ENCODE assay signal across 13 cellular contexts in the genomic region with DNA sequence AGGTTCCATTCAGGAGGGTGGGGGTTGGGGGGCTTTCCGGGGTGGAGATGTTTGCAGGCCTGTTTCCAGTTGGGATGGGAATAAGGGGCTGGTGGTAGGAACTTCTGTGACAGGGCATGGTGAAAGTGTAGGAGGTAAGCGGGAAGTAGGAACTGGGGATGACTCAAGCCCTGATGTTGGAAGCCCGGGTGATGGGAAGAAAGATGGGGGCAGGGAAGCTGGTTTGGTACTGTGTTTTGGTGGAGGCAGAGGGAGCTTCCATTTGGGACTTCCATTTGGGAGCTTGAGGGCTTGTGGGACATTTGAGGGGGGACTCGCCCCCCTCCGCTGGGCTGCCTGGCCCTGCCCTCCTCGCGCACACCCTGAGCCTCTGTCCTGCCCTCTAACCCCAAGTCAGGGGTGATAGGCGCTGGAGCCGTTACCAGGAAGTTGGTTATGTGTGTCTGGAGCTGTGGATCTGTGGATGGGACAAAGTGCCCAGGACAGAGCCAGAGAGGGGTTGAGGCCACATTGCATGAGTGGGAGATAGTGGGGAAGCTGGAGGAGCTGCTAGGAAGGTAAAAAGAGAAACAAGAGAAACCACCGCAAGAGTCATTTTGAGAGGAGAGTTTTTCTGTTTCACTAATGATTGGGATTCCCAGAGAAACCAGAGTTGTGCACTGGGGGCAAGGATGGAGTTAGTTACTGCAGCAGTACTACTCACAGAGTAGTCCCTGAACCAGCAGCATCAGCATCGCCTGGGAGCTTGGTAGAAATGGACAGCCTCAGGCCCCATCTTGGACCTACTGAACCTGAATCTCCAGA. TPM values are rescaled to one million over a fixed set of nuclear protein-coding genes. Genes with fewer than 3 reads are reported as not detected.
DNase-seq lines count a peak whose midpoint lies in the region; ATAC-seq and TF ChIP-seq lines count a peak whose summit lies in the region.
"Had no signal": no experiment of that assay in that cellular context is flagged by ENCODE, and none has a peak within 500 bp of the region (broad histone marks: within the 10 kb centered on the region; RNA-seq: fewer than 3 reads in every experiment).

No MANE protein-coding gene starts in this region.

- H3K79me1 ChIP-seq in neuronal stem cell (ENCODE audit: low read depth, low read length), result no peaks in the 10 kb centered on the region

- intact Hi-C loops in ascending aorta (cut with DNase I), result no loop called here

- DNase-seq in activated naive CD4-positive, alpha-beta T cell treated with Interleukin-2 at 50 U/mL for 16 hours, result peak; percentile 50
- no peak for DNase-seq in activated naive CD4-positive, alpha-beta T cell treated with anti-CD3 and anti-CD28 coated beads, Interleukin-2, amount 50 U/mL, for 16 hours
- DNase-seq in activated T-cell treated with anti-CD3 and anti-CD28 coated beads, Interleukin-2, amount 50 U/mL, for 72 hours, result peak; percentile 60 to 64
- no peak for DNase-seq in neuronal stem cell (ENCODE audit: low spot score)
- DNase-seq in ascending aorta (ENCODE audit: low spot score in 2 of 2), result no peak
- no peak for DNase-seq in effector CD8-positive, alpha-beta T cell (lab: John Stamatoyannopoulos, UW)
- DNase-seq: GOT3, kidney glomerular epithelial cell, NCI-H146 had no signal

- no peak overlapping the region for H3K23ac ChIP-seq in neuronal stem cell (ENCODE audit: low read depth, low read length, poor library complexity)

- H3K4me3 Mint-ChIP-seq in activated T-cell treated with anti-CD3 and anti-CD28 coated beads, Interleukin-2, amount 50 U/mL, for 72 hours, result peak overlapping the region; percentile 80 to 86

- H3K27ac ChIP-seq in neuronal stem cell (replicated peaks; ENCODE audit: low read length) (no peak overlapping the region), ascending aorta (no peak overlapping the region)
- H3K27ac ChIP-seq: psoas muscle had no signal

- H3K27me3 ChIP-seq in neuronal stem cell (ENCODE audit: control insufficient read depth in 3 of 3, insufficient read depth in 3 of 3, low read depth in 1 of 3, low read length in 3 of 3) (peaks cover 0 to 28% (median 0%) of the 10 kb centered on the region in 3 experiments), ascending aorta (no peaks in the 10 kb centered on the region)

- WGBS in neuronal stem cell (ENCODE audit: extremely low coverage in 2 of 2, insufficient read length in 2 of 2, insufficient replicate concordance in 1 of 2), 2 donors, result no CpG with 5 or more reads among the region's 11 CpGs

- no peaks in the 10 kb centered on the region for H3K9me3 Mint-ChIP-seq in activated T-cell treated with anti-CD3 and anti-CD28 coated beads, Interleukin-2, amount 50 U/mL, for 72 hours

- no peak for TF ChIP-seq CTCF in ascending aorta (IDR thresholded peaks at IDR 0.05)

- peak overlapping the region; percentile 90 for H2BK15ac ChIP-seq in neuronal stem cell (ENCODE audit: low read length)

- peaks cover 0 to 2% of the 10 kb centered on the region in 2 donors for H3K9me3 ChIP-seq in neuronal stem cell (replicated peaks in 1 of 2; ENCODE audit: control insufficient read depth in 2 of 2, insufficient read depth in 1 of 2, low read depth in 1 of 2, low read length in 2 of 2)
- no peaks in the 10 kb centered on the region for H3K9me3 ChIP-seq in ascending aorta
- H3K9me3 ChIP-seq: psoas muscle had no signal

- ATAC-seq in GM21825 (IDR thresholded peaks at IDR 0.05; ENCODE audit: unreplicated experiment), result peak; percentile 31
- peak; percentile 69 to 75 for ATAC-seq in activated T-cell treated with anti-CD3 and anti-CD28 coated beads, Interleukin-2, amount 50 U/mL, for 72 hours (replicated peaks in 1 of 2)
- ATAC-seq in GM18907 (IDR thresholded peaks at IDR 0.05; ENCODE audit: unreplicated experiment), result no peak
- ATAC-seq: psoas muscle had no signal

- H3K4me3 ChIP-seq in neuronal stem cell (ENCODE audit: low read length in 2 of 2) (no peak overlapping the region), ascending aorta (no peak overlapping the region)

- no peak overlapping the region for H2BK120ac ChIP-seq in neuronal stem cell (ENCODE audit: low read depth, low read length)

- peak overlapping the region; percentile 85 for H3K27ac Mint-ChIP-seq in activated T-cell treated with anti-CD3 and anti-CD28 coated beads, Interleukin-2, amount 50 U/mL, for 72 hours

- no peak overlapping the region for H4K8ac ChIP-seq in neuronal stem cell (ENCODE audit: low read depth, low read length)

- peak overlapping the region; percentile 64 for H2BK12ac ChIP-seq in neuronal stem cell (ENCODE audit: low read length)

- H3K18ac ChIP-seq in neuronal stem cell (ENCODE audit: low read length), result peak overlapping the region; percentile 32

- H2AFZ ChIP-seq in neuronal stem cell (ENCODE audit: low read length), result no peak overlapping the region

- H3K9ac ChIP-seq in neuronal stem cell (ENCODE audit: low read depth, low read length, poor library complexity), result no peak overlapping the region

- H3K14ac ChIP-seq in neuronal stem cell (ENCODE audit: low read length), result no peak overlapping the region

- no peak overlapping the region for H4K91ac ChIP-seq in neuronal stem cell (ENCODE audit: low read depth, low read length, poor library complexity)

- H3K36me3 ChIP-seq in neuronal stem cell (replicated peaks in 1 of 2; ENCODE audit: control insufficient read depth in 2 of 2, insufficient read depth in 2 of 2, low read length in 2 of 2), result no peaks in the 10 kb centered on the region
- H3K36me3 ChIP-seq in ascending aorta, result no peaks in the 10 kb centered on the region

- H3K4me1 Mint-ChIP-seq in activated T-cell treated with anti-CD3 and anti-CD28 coated beads, Interleukin-2, amount 50 U/mL, for 72 hours (ENCODE audit: low read depth), result peaks cover 84% of the 10 kb centered on the region

- no peaks in the 10 kb centered on the region for H3K27me3 Mint-ChIP-seq in activated T-cell treated with anti-CD3 and anti-CD28 coated beads, Interleukin-2, amount 50 U/mL, for 72 hours (ENCODE audit: low read depth)

- H3K4me2 ChIP-seq in neuronal stem cell (ENCODE audit: insufficient read depth, low read length, poor library complexity, severe bottlenecking), result no peak overlapping the region

- H3K4me1 ChIP-seq in neuronal stem cell (ENCODE audit: control insufficient read depth in 2 of 2, insufficient read depth in 1 of 2, low read depth in 1 of 2, low read length in 2 of 2) (peaks cover 18 to 31% of the 10 kb centered on the region in 2 donors), ascending aorta (peaks cover 7 to 18% of the 10 kb centered on the region in 2 donors)

- peak overlapping the region; percentile 64 for H2AK5ac ChIP-seq in neuronal stem cell (ENCODE audit: low read depth, low read length)

- no peak overlapping the region for H3K4ac ChIP-seq in neuronal stem cell (ENCODE audit: low read length)

- no peak overlapping the region for H2BK5ac ChIP-seq in neuronal stem cell (ENCODE audit: low read length)

- H3K36me3 Mint-ChIP-seq in activated T-cell treated with anti-CD3 and anti-CD28 coated beads, Interleukin-2, amount 50 U/mL, for 72 hours (ENCODE audit: insufficient read depth in 2 of 2), result peaks cover 6 to 8% of the 10 kb centered on the region in 2 donors

RNA-seq across cellular contexts. Expression of a gene that starts 6.6 kb away (rescaled TPM):
- 10 to 100 TPM; 41.3 to 50.8 TPM for total RNA-seq in activated T-cell treated with anti-CD3 and anti-CD28 coated beads, Interleukin-2, amount 50 U/mL, for 72 hours
- 26.4 TPM for polyA plus RNA-seq in neuronal stem cell (2013, experiment 1 of 2)
- polyA plus RNA-seq in neuronal stem cell (2013, experiment 2 of 2), result 20.9 TPM
- total RNA-seq in ascending aorta, result 4.5 TPM

RNA-seq across cellular contexts. Expression of a gene that starts 12.9 kb away (rescaled TPM):
- total RNA-seq in activated T-cell treated with anti-CD3 and anti-CD28 coated beads, Interleukin-2, amount 50 U/mL, for 72 hours, result 100 to 1,000 TPM; 115 to 124 TPM
- 131 TPM for polyA plus RNA-seq in neuronal stem cell (2013, experiment 1 of 2)
- polyA plus RNA-seq in neuronal stem cell (2013, experiment 2 of 2), result 132 TPM
- total RNA-seq in ascending aorta, result 229 TPM

RNA-seq across cellular contexts. Expression of a gene that starts 19.9 kb away (rescaled TPM):
- under 1 TPM; 0.19 to 0.21 TPM for total RNA-seq in activated T-cell treated with anti-CD3 and anti-CD28 coated beads, Interleukin-2, amount 50 U/mL, for 72 hours
- not detected for polyA plus RNA-seq in neuronal stem cell (2013, experiment 1 of 2)
- polyA plus RNA-seq in neuronal stem cell (2013, experiment 2 of 2), result not detected
- total RNA-seq in ascending aorta, result not detected
- total RNA-seq: psoas muscle had no signal
- polyA plus RNA-seq: AG04450, psoas muscle had no signal

RNA-seq across cellular contexts. Expression of a gene that starts 36.1 kb away (rescaled TPM):
- not detected for total RNA-seq in activated T-cell treated with anti-CD3 and anti-CD28 coated beads, Interleukin-2, amount 50 U/mL, for 72 hours
- not detected for polyA plus RNA-seq in neuronal stem cell (2013, experiment 1 of 2)
- polyA plus RNA-seq in neuronal stem cell (2013, experiment 2 of 2), result not detected
- total RNA-seq in ascending aorta, result not detected
- total RNA-seq: psoas muscle had no signal
- polyA plus RNA-seq: AG04450, psoas muscle had no signal

RNA-seq across cellular contexts. Expression of a gene that starts 45.0 kb away (rescaled TPM):
- total RNA-seq in activated T-cell treated with anti-CD3 and anti-CD28 coated beads, Interleukin-2, amount 50 U/mL, for 72 hours, result 1 to 10 TPM; 6.5 to 6.7 TPM
- polyA plus RNA-seq in neuronal stem cell (2013, experiment 1 of 2), result 2.1 TPM
- 2.5 TPM for polyA plus RNA-seq in neuronal stem cell (2013, experiment 2 of 2)
- not detected for total RNA-seq in ascending aorta

Comparison
In these comparisons a context has a peak if more than half of its experiments do, and no peak if none do; other contexts are left out.
1. DNase-seq: peak in activated naive CD4-positive, alpha-beta T cell treated with Interleukin-2 at 50 U/mL for 16 hours (single experiment) and activated T-cell treated with anti-CD3 and anti-CD28 coated beads, Interleukin-2, amount 50 U/mL, for 72 hours (2 of 2); none in activated naive CD4-positive, alpha-beta T cell treated with anti-CD3 and anti-CD28 coated beads, Interleukin-2, amount 50 U/mL, for 16 hours (single experiment), neuronal stem cell (single experiment), ascending aorta (0 of 2) and effector CD8-positive, alpha-beta T cell (single experiment).